In the genomic region with DNA sequence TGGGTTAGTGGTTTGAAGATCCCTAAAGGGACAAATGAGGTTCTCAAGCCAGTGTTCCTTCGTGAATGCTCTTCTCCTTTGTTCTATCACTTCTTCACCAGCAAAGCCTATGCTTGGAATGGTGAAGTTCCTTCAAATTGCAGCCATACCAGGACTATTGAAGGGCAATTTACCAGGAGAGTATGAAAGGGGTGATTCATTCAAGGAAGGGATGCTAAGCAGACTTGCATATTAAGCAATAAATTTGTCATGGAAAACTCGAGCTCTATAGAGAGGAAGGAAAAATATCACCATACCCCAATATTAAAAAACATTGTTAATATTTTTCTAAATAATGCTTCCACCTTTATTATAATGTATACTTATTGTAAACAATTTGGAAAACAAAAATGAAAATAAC, we compare ENCODE assay signal across 20 cellular contexts.
"Had no signal": no experiment of that assay in that cellular context is flagged by ENCODE, and none has a peak within 500 bp of the region (broad histone marks: within the 10 kb centered on the region; RNA-seq: fewer than 3 reads in every experiment).

No MANE protein-coding gene starts in this region.

- H3K9ac ChIP-seq: neural progenitor cell had no signal

- DNase-seq: activated CD4-positive, alpha-beta memory T cell treated with anti-CD3 and anti-CD28 coated beads, Interleukin-2, amount 10 ng/mL, durations not matched to agents 7 days and 5 days; activated CD4-positive, alpha-beta T cell treated with anti-CD3 and anti-CD28 coated beads for 48 hours; activated gamma-delta T cell treated with Interleukin-2 at 50 U/mL for 16 hours; cortex of kidney; glutamatergic neuron; hippocampal formation; kidney glomerular epithelial cell; left ventricle myocardium inferior; naive thymus-derived CD8-positive, alpha-beta T cell; sigmoid colon; stimulated activated CD4-positive, alpha-beta T cell treated with anti-CD3 and anti-CD28 coated beads, Interleukin-4, amount 100 ng/mL, for 1 hour; stimulated activated naive CD4-positive, alpha-beta T cell; T1000; upper lobe of right lung had no signal

- FAIRE-seq: frontal cortex had no signal

- H2AFZ ChIP-seq: neural progenitor cell had no signal

- H3K36me3 Mint-ChIP-seq: activated naive CD4-positive, alpha-beta T cell treated with anti-CD3 and anti-CD28 coated beads, Interleukin-2, amount 50 U/mL, for 24 hours; mesothelial cell of epicardium; naive thymus-derived CD8-positive, alpha-beta T cell; neural progenitor cell had no signal

- H3K27ac Mint-ChIP-seq: activated CD4-positive, alpha-beta memory T cell treated with anti-CD3 and anti-CD28 coated beads, Interleukin-2, amount 10 ng/mL, durations not matched to agents 7 days and 5 days; activated naive CD4-positive, alpha-beta T cell treated with anti-CD3 and anti-CD28 coated beads, Interleukin-2, amount 50 U/mL, for 24 hours; mesothelial cell of epicardium; naive thymus-derived CD8-positive, alpha-beta T cell; neural progenitor cell; T-helper 1 cell treated with Interleukin-12 subunit alpha and Interleukin-12 subunit beta and Interleukin-4 antibody, amounts not matched to agents 30 μg/mL and 1 μg/mL, for 36 hours had no signal

- H3K4me1 Mint-ChIP-seq: activated CD4-positive, alpha-beta memory T cell treated with anti-CD3 and anti-CD28 coated beads, Interleukin-2, amount 10 ng/mL, durations not matched to agents 7 days and 5 days; activated naive CD4-positive, alpha-beta T cell treated with anti-CD3 and anti-CD28 coated beads, Interleukin-2, amount 50 U/mL, for 24 hours had no signal

- H3K9me3 ChIP-seq: breast epithelium, left ventricle myocardium inferior, sigmoid colon, upper lobe of right lung had no signal

- H3K27ac ChIP-seq: breast epithelium, left ventricle myocardium inferior, neural progenitor cell, sigmoid colon, upper lobe of right lung had no signal

- H3K4me2 ChIP-seq: neural progenitor cell had no signal

- H3K27me3 ChIP-seq: breast epithelium, neural progenitor cell, sigmoid colon, upper lobe of right lung had no signal

- H3K4me3 ChIP-seq: breast epithelium, left ventricle myocardium inferior, neural progenitor cell, sigmoid colon, upper lobe of right lung had no signal

- ATAC-seq: naive thymus-derived CD8-positive, alpha-beta T cell; upper lobe of right lung had no signal

- H3K4me1 ChIP-seq: breast epithelium, left ventricle myocardium inferior, sigmoid colon had no signal

- H3K9me3 Mint-ChIP-seq: activated CD4-positive, alpha-beta memory T cell treated with anti-CD3 and anti-CD28 coated beads, Interleukin-2, amount 10 ng/mL, durations not matched to agents 7 days and 5 days; activated naive CD4-positive, alpha-beta T cell treated with anti-CD3 and anti-CD28 coated beads, Interleukin-2, amount 50 U/mL, for 24 hours; mesothelial cell of epicardium; naive thymus-derived CD8-positive, alpha-beta T cell; neural progenitor cell; T-helper 1 cell treated with Interleukin-12 subunit alpha and Interleukin-12 subunit beta and Interleukin-4 antibody, amounts not matched to agents 30 μg/mL and 1 μg/mL, for 36 hours had no signal

- H3K4me3 Mint-ChIP-seq: activated CD4-positive, alpha-beta memory T cell treated with anti-CD3 and anti-CD28 coated beads, Interleukin-2, amount 10 ng/mL, durations not matched to agents 7 days and 5 days; activated naive CD4-positive, alpha-beta T cell treated with anti-CD3 and anti-CD28 coated beads, Interleukin-2, amount 50 U/mL, for 24 hours; mesothelial cell of epicardium; naive thymus-derived CD8-positive, alpha-beta T cell; neural progenitor cell; T-helper 1 cell treated with Interleukin-12 subunit alpha and Interleukin-12 subunit beta and Interleukin-4 antibody, amounts not matched to agents 30 μg/mL and 1 μg/mL, for 36 hours had no signal

- H3K36me3 ChIP-seq: breast epithelium, left ventricle myocardium inferior, neural progenitor cell, sigmoid colon, upper lobe of right lung had no signal
